ENCODE assay signal across 9 cellular contexts in the genomic region with DNA sequence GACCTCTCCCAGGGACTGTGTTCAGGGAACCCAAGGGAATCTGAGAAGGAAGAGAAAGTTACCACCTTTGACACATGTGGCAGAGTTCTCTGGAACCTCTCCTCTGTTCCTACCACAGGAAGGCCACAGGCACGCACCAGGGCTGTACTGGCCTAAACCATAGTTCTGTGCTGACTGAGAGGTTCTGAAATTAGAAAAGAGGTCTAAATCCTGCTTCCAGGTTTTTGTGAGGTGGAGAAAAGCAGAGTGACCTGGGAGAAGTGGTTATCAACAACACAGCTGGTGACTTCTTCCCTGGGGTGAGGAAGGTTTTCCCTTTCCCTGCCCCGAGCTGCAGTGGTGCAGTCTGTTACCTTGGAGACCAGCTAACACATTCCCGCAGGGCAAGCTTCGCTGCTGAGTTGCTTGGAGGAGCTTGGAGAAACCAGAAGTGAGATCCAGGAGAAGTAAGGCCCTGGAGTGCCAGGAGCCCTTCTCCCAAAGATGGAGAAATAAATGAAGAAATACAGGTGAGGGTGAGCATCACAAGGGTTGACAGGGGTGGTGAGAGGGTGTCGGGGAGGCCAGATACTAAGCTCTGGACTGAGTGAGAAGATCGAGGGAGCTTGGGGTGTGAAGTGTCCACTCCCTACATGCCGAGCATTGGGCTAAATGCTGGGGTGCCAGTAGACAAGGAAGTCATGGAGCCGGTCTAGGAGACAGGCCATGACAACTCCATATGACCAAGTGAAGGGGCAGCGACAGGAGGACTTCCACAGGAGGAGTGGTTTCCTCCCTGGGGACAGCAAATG. TPM values are rescaled to one million over a fixed set of nuclear protein-coding genes. Genes with fewer than 3 reads are reported as not detected.
DNase-seq lines count a peak whose midpoint lies in the region; ATAC-seq and TF ChIP-seq lines count a peak whose summit lies in the region.
"Had no signal": no experiment of that assay in that cellular context is flagged by ENCODE, and none has a peak within 500 bp of the region (broad histone marks: within the 10 kb centered on the region; RNA-seq: fewer than 3 reads in every experiment).

A gene with protein sequence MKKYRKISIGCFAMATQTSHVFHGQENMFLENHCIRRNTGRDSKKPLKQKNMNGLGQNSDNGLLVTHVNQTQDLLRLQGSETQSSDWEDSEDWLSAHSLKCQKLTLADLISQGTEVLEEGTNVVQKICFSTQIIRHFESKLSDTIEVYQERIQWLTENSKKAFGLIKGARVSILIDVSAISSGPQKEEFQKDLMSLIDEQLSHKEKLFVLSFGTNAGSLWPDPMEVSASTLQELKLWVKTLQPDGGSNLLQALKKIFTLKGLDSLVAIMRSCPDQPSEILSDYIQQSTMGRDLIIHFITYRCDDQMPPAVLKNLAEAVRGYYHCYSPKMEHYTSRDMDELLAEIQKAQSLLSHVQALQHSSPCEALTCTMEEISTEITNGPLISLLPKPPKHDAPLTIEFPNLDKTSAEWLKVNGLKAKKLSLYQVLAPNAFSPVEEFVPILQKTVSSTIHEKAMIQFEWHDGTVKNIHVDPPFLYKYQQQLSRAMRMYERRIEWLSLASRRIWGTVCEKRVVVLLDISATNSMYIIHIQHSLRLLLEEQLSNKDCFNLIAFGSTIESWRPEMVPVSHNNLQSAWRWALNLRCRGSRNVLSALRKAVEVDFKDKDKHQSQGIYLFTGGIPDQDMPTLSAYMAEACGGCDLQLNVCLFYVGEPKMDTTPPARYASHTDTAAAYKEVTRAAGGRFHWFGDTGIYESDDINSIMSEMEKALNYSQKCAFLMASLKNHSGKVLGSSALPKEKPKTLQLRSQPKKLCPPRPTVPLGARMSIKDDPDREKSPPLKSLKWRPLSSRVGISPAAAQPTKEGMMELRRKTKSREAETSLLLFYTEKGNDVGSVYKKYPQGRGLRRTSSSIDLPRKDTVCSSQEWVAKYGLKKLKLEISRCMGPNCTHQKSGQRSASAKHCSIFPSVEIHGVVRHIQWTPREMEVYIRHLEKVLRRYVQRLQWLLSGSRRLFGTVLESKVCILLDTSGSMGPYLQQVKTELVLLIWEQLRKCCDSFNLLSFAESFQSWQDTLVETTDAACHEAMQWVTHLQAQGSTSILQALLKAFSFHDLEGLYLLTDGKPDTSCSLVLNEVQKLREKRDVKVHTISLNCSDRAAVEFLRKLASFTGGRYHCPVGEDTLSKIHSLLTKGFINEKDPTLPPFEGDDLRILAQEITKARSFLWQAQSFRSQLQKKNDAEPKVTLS (plus strand): TSS at position 399 of the 791 bp plus-strand sequence. CDS start 97 bp downstream, at position 496.

- H3K27me3 ChIP-seq in left ventricle myocardium inferior (ENCODE audit: low read depth) = no peaks in the 10 kb centered on the region

- DNase-seq in DMS79 treated with DMSO at 0.1 percent for 48 hours (lab: John Stamatoyannopoulos, UW) (peak; percentile 18), DMS79 (lab: John Stamatoyannopoulos, UW) (no peak), left ventricle myocardium inferior (no peak), progenitor cell of endocrine pancreas (ENCODE audit: low spot score, unreplicated experiment) (no peak), NCI-H524 (lab: John Stamatoyannopoulos, UW) (no peak)
- DNase-seq in activated CD4-positive, CD25-positive, alpha-beta regulatory T cell (lab: John Stamatoyannopoulos, UW) = no peak
- DNase-seq: erythroblast had no signal

- peak within 1 kb of the TSS; percentile 4 for H3K4me3 ChIP-seq in left ventricle myocardium inferior

- no peak for TF ChIP-seq CTCF in left ventricle myocardium inferior (IDR thresholded peaks at IDR 0.05; ENCODE audit: borderline replicate concordance)
- TF ChIP-seq CTCF in progenitor cell of endocrine pancreas (IDR thresholded peaks at IDR 0.05; ENCODE audit: unreplicated experiment) = no peak

- peaks cover 18% of the 10 kb centered on the region for H3K27me3 Mint-ChIP-seq in progenitor cell of endocrine pancreas

- H3K36me3 ChIP-seq in left ventricle myocardium inferior = no peaks in the 10 kb centered on the region

- H3K27ac Mint-ChIP-seq in progenitor cell of endocrine pancreas = peak within 1 kb of the TSS; percentile 62

- H3K27ac ChIP-seq in angular gyrus (ENCODE audit: low read depth, low read length) (peak within 1 kb of the TSS; percentile 37), left ventricle myocardium inferior (replicated peaks) (peak within 1 kb of the TSS; percentile 60)

- no peaks in the 10 kb centered on the region for H3K9me3 Mint-ChIP-seq in progenitor cell of endocrine pancreas (ENCODE audit: low read depth)

- intact Hi-C loops in left ventricle myocardium inferior (cut with micrococcal nuclease) = no loop called here

- no peaks in the 10 kb centered on the region for H3K36me3 Mint-ChIP-seq in progenitor cell of endocrine pancreas (ENCODE audit: insufficient read depth)

- H3K4me1 Mint-ChIP-seq in progenitor cell of endocrine pancreas (ENCODE audit: low read depth) = peaks cover 9% of the 10 kb centered on the region

- peaks cover 45% of the 10 kb centered on the region for H3K4me1 ChIP-seq in left ventricle myocardium inferior

- H3K4me3 Mint-ChIP-seq in progenitor cell of endocrine pancreas (ENCODE audit: low read depth) = no peak within 1 kb of the TSS

- no peak for ATAC-seq in GM21619 (IDR thresholded peaks at IDR 0.05; ENCODE audit: unreplicated experiment)

- no peaks in the 10 kb centered on the region for H3K9me3 ChIP-seq in left ventricle myocardium inferior (replicated peaks)

RNA-seq across cellular contexts. Expression of the gene that starts here (rescaled TPM):
- 0.25 TPM for total RNA-seq in left ventricle myocardium inferior
- total RNA-seq in progenitor cell of endocrine pancreas = 0.98 and 1.5 TPM in 2 replicates
